Comparison of ENCODE assay signal across 20 cellular contexts in genomic region chr5:31366941-31367340, GRCh38.
A peak's percentile ranks its signal among the peaks of the same experiment; 100 is the strongest.
DNase-seq lines count a peak whose midpoint lies in the region; ATAC-seq and TF ChIP-seq lines count a peak whose summit lies in the region.
"Had no signal": no experiment of that assay in that cellular context is flagged by ENCODE, and none has a peak within 500 bp of the region (broad histone marks: within the 10 kb centered on the region; RNA-seq: fewer than 3 reads in every experiment).

No MANE protein-coding gene starts in this region.

- no peak for ATAC-seq in HG03045 (IDR thresholded peaks at IDR 0.05; ENCODE audit: unreplicated experiment)
- no peak for ATAC-seq in GM19035 (IDR thresholded peaks at IDR 0.05; ENCODE audit: unreplicated experiment)
- ATAC-seq: activated T-cell treated with anti-CD3 and anti-CD28 coated beads, Interleukin-2, amount 50 U/mL, for 72 hours; stimulated activated naive CD8-positive, alpha-beta T cell treated with anti-CD3 and anti-CD28 coated beads, Interleukin-15, Interleukin-2, amounts not matched to agents 100 U/mL and 50 U/mL, for 24 hours had no signal

- TF ChIP-seq CTCF in fibroblast of pulmonary artery (IDR thresholded peaks at IDR 0.05; ENCODE audit: low read length, missing control alignments) = no peak

- H3K4me3 ChIP-seq in fibroblast of pulmonary artery (replicated peaks; ENCODE audit: low read depth, low read length) = no peak overlapping the region
- H3K4me3 ChIP-seq: smooth muscle cell had no signal

- DNase-seq in GM03348 (ENCODE audit: low spot score) = peak; percentile 50
- DNase-seq in RPMI7951 (ENCODE audit: low read depth) = peak; percentile 16
- peak; percentile 14 for DNase-seq in fibroblast of pulmonary artery (ENCODE audit: low read depth)
- peak; percentile 76 for DNase-seq in renal cortical epithelial cell (ENCODE audit: low read depth)
- no peak for DNase-seq in OCI-M2 (lab: John Stamatoyannopoulos, UW; ENCODE audit: unreplicated experiment)
- DNase-seq in iPS-NIHi7 (ENCODE audit: extremely low spot score) = no peak
- DNase-seq: activated naive CD4-positive, alpha-beta T cell treated with anti-CD3 and anti-CD28 coated beads, Interleukin-2, amount 50 U/mL, for 16 hours; activated T-cell treated with anti-CD3 and anti-CD28 coated beads, Interleukin-2, amount 50 U/mL, for 72 hours; DMS79; foreskin melanocyte; kidney; mammary epithelial cell; naive B cell; NCI-H1436; NCI-H524 treated with DMSO at 0.1 percent for 48 hours; stimulated activated CD4-positive, alpha-beta T cell treated with anti-CD3 and anti-CD28 coated beads, Interleukin-2, amount 100 ng/mL, for 48 hours; stimulated activated naive CD8-positive, alpha-beta T cell treated with anti-CD3 and anti-CD28 coated beads, Interleukin-15, Interleukin-2, amounts not matched to agents 100 U/mL and 50 U/mL, for 24 hours had no signal

Comparison
In these comparisons a context has a peak if more than half of its experiments do, and no peak if none do; other contexts are left out.
1. DNase-seq: peak in GM03348 (single experiment), RPMI7951 (single experiment), fibroblast of pulmonary artery (single experiment) and renal cortical epithelial cell (single experiment); none in OCI-M2 (single experiment) and iPS-NIHi7 (single experiment).